Comparison of ENCODE assay signal across 1 cellular context in the genomic region with DNA sequence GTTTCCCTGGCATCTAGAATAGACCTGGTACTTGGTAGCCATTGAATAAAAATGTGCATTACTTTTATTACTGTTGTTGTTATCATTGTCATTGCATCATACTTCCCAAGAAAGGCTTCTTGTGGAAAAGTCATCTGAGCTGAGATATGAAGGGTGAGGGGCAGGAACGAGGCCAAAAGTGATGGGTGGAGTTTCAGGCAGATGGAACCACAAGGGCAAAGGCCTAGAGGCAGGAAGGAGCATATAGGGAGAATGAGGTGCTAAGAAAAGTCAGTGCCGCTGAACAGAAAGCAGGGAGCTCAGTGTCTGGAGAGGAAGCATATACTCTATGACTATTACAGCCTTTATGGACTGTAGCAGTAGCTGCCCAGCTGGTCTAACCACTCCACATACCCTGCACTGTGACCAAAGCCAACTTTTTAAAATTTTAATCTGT.
A peak's percentile ranks its signal among the peaks of the same experiment; 100 is the strongest.
TF ChIP-seq lines count a peak whose summit lies in the region.

No MANE protein-coding gene starts in this region.

TF ChIP-seq in HepG2, 621 proteins besides CTCF, POLR2A, EP300 and RAD21 (continued from another document):
- TF ChIP-seq SPEN (CRISPR knock-in tag; IDR thresholded peaks at IDR 0.05; ENCODE audit: low read depth) (no peak), ATF7 (IDR thresholded peaks at IDR 0.05) (peak; percentile 25; the same call in 1 of the 2 replicates), ATF7 (CRISPR knock-in tag; IDR thresholded peaks at IDR 0.05) (no peak)
